21 cellular contexts compared by ENCODE assay signal in genomic region chr20:41499961-41500725, GRCh38.
DNase-seq lines count a peak whose midpoint lies in the region; ATAC-seq and TF ChIP-seq lines count a peak whose summit lies in the region.
"Had no signal": no experiment of that assay in that cellular context is flagged by ENCODE, and none has a peak within 500 bp of the region (broad histone marks: within the 10 kb centered on the region; RNA-seq: fewer than 3 reads in every experiment).

No MANE protein-coding gene starts in this region.

- no peaks in the 10 kb centered on the region for H3K27me3 Mint-ChIP-seq in WTC11 (ENCODE audit: low read depth)
- H3K27me3 Mint-ChIP-seq: stimulated activated naive B cell treated with anti-CD40 and anti-IgM and Interleukin-4, amounts not matched to agents 10 μg/mL and 1 μg/mL and 100 μg/mL, for 72 hours had no signal

- 0 out of 2 replicates have a peak overlapping the region, but pooled peaks have one; percentile 10 for H3K27ac Mint-ChIP-seq in WTC11
- H3K27ac Mint-ChIP-seq: stimulated activated naive B cell treated with anti-CD40 and anti-IgM and Interleukin-4, amounts not matched to agents 10 μg/mL and 1 μg/mL and 100 μg/mL, for 72 hours had no signal

- peaks cover 22% of the 10 kb centered on the region for H3K36me3 Mint-ChIP-seq in WTC11

- no peaks in the 10 kb centered on the region for H3K9me3 ChIP-seq in mucosa of descending colon

- no peaks in the 10 kb centered on the region for H3K4me1 ChIP-seq in mucosa of descending colon (ENCODE audit: low read depth)

- H3K9me3 Mint-ChIP-seq in WTC11: peaks cover 4% of the 10 kb centered on the region; the same call in 1 of the 2 replicates
- H3K9me3 Mint-ChIP-seq: stimulated activated naive B cell treated with anti-CD40 and anti-IgM and Interleukin-4, amounts not matched to agents 10 μg/mL and 1 μg/mL and 100 μg/mL, for 72 hours had no signal

- no peak for TF ChIP-seq CTCF in WTC11 (IDR thresholded peaks at IDR 0.05)
- TF ChIP-seq CTCF in mucosa of descending colon (IDR thresholded peaks at IDR 0.05): no peak

- no peak overlapping the region for H3K4me3 Mint-ChIP-seq in WTC11
- H3K4me3 Mint-ChIP-seq: stimulated activated naive B cell treated with anti-CD40 and anti-IgM and Interleukin-4, amounts not matched to agents 10 μg/mL and 1 μg/mL and 100 μg/mL, for 72 hours had no signal

- intact Hi-C loops in mucosa of descending colon (cut with DNase I, micrococcal nuclease): no loop called here

- CTCF ChIA-PET in WTC11 (lab: Charles Lee): no interaction called here

- H3K4me1 Mint-ChIP-seq in WTC11: peaks cover 13% of the 10 kb centered on the region

- POLR2A ChIA-PET in WTC11 (lab: Charles Lee): no interaction called here

- ATAC-seq in WTC11 (no peak), mucosa of descending colon (peak; percentile 25), HG02678 (IDR thresholded peaks at IDR 0.05; ENCODE audit: unreplicated experiment) (no peak), HG03521 (IDR thresholded peaks at IDR 0.05; ENCODE audit: unreplicated experiment) (no peak)
- ATAC-seq: SK-N-SH treated with all-trans-retinoic acid at 6 μM for 48 hours; stimulated activated naive B cell treated with anti-CD40 and anti-IgM and Interleukin-4, amounts not matched to agents 10 μg/mL and 1 μg/mL and 100 μg/mL, for 72 hours had no signal

- H3K36me3 ChIP-seq in mucosa of descending colon (ENCODE audit: low read depth): no peaks in the 10 kb centered on the region

- H3K4me3 ChIP-seq in mucosa of descending colon: no peak overlapping the region
- H3K4me3 ChIP-seq: skin epidermis had no signal

- DNase-seq in NCI-H2171 treated with DMSO at 0.1 percent for 48 hours (lab: John Stamatoyannopoulos, UW): peak; percentile 20
- DNase-seq in NCI-H2171 (lab: John Stamatoyannopoulos, UW): no peak
- peak; percentile 65 for DNase-seq in NCI-H146 (lab: John Stamatoyannopoulos, UW)
- DNase-seq in WTC11 (ENCODE audit: low spot score): no peak
- DNase-seq in mucosa of descending colon: no peak
- no peak for DNase-seq in A172 (ENCODE audit: low spot score)
- DNase-seq: activated CD8-positive, alpha-beta memory T cell treated with anti-CD3 and anti-CD28 coated beads for 24 hours; activated naive CD4-positive, alpha-beta T cell treated with Interleukin-2 at 50 U/mL for 16 hours; Calu3; caudate nucleus; glutamatergic neuron; H7; islet precursor cell; KBM-7; NCI-H1694; nucleus accumbens; stimulated activated naive B cell treated with anti-CD40 and anti-IgM and Interleukin-4, amounts not matched to agents 10 μg/mL and 1 μg/mL and 100 μg/mL, for 72 hours had no signal

TF ChIP-seq in WTC11, 78 proteins besides CTCF, POLR2A, EP300 and RAD21:
- no peak for TF ChIP-seq AR (CRISPR knock-in tag; IDR thresholded peaks at IDR 0.05)
- no peak for TF ChIP-seq MXD4 (CRISPR knock-in tag; IDR thresholded peaks at IDR 0.05; ENCODE audit: borderline replicate concordance)
- TF ChIP-seq, protein P1, sequence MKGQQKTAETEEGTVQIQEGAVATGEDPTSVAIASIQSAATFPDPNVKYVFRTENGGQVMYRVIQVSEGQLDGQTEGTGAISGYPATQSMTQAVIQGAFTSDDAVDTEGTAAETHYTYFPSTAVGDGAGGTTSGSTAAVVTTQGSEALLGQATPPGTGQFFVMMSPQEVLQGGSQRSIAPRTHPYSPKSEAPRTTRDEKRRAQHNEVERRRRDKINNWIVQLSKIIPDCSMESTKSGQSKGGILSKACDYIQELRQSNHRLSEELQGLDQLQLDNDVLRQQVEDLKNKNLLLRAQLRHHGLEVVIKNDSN (CRISPR knock-in tag; IDR thresholded peaks at IDR 0.05): no peak
- TF ChIP-seq MAX (CRISPR knock-in tag; IDR thresholded peaks at IDR 0.05): no peak
- no peak for TF ChIP-seq TEAD4 (CRISPR knock-in tag; IDR thresholded peaks at IDR 0.05)

Comparison
In these comparisons a context has a peak if more than half of its experiments do, and no peak if none do; other contexts are left out.
1. DNase-seq: peak in NCI-H2171 treated with DMSO at 0.1 percent for 48 hours (single experiment) and NCI-H146 (single experiment); none in NCI-H2171 (single experiment), WTC11 (single experiment), mucosa of descending colon (0 of 3) and A172 (single experiment).